In the genomic region with DNA sequence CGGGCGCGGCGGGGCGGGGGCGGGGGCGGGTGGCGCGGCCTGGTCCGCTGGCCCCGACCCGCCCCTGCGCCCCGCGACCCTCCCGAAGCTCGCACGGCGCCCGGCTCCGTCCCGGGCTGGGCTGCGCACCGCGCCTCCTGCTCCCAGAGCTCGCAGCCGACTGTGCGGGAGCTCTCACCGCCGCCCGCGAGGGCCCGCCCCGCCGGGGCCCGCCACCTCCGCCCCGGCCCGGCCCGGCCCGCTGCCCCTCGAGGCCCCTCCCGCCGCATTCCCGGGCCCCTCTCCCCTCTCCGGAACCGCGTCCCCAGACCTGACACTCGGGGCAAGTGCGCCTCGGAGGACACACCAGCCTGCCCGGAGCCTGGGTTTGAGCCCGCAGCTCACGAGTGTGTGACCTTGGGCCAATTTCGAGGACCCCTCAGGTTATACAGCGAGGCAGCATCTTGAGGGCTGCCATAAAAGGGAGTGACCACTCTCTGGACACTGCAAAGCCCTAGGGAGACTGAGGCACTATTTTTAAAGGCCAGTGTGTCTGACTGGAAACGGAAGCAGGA, we compare ENCODE assay signal across 10 cellular contexts. TPM values are rescaled to one million over a fixed set of nuclear protein-coding genes. Genes with fewer than 3 reads are reported as not detected.
DNase-seq lines count a peak whose midpoint lies in the region; ATAC-seq and TF ChIP-seq lines count a peak whose summit lies in the region.
"Had no signal": no experiment of that assay in that cellular context is flagged by ENCODE, and none has a peak within 500 bp of the region (broad histone marks: within the 10 kb centered on the region; RNA-seq: fewer than 3 reads in every experiment).

No MANE protein-coding gene starts in this region.

- ATAC-seq in CD8-positive, alpha-beta T cell: no peak
- peak; percentile 18 for ATAC-seq in effector memory CD8-positive, alpha-beta T cell (replicated peaks)
- ATAC-seq in HG02571 (IDR thresholded peaks at IDR 0.05; ENCODE audit: unreplicated experiment) (no peak), GM18519 (IDR thresholded peaks at IDR 0.05; ENCODE audit: low FRiP score, unreplicated experiment) (no peak), HG02938 (IDR thresholded peaks at IDR 0.05; ENCODE audit: unreplicated experiment) (no peak)

- H3K27ac ChIP-seq in CD8-positive, alpha-beta T cell (ENCODE audit: low read depth, low read length): no peak overlapping the region
- no peak overlapping the region for H3K27ac ChIP-seq in Karpas-422 (ENCODE audit: low read length)

- no peaks in the 10 kb centered on the region for H3K9me3 Mint-ChIP-seq in CD8-positive, alpha-beta T cell
- H3K9me3 Mint-ChIP-seq in effector memory CD8-positive, alpha-beta T cell: no peaks in the 10 kb centered on the region
- H3K9me3 Mint-ChIP-seq in osteocyte (ENCODE audit: unreplicated experiment): no peaks in the 10 kb centered on the region

- CTCF ChIA-PET in CD8-positive, alpha-beta T cell (lab: Charles Lee): interaction anchor here (0.6 to 19.4 kb wide), 21 partner anchors 9 to 206 kb away, joined by 3 to 318 read pairs (median 4); partner anchors contain the start of genes FDXR and RAB37

- H3K27me3 ChIP-seq in CD8-positive, alpha-beta T cell (ENCODE audit: insufficient read depth, low read length): peaks cover 16% of the 10 kb centered on the region
- no peaks in the 10 kb centered on the region for H3K27me3 ChIP-seq in Karpas-422 (ENCODE audit: low read length)

- DNase-seq in CD8-positive, alpha-beta T cell: no peak
- no peak for DNase-seq in Karpas-422
- DNase-seq in effector memory CD8-positive, alpha-beta T cell: no peak
- DNase-seq in osteocyte (ENCODE audit: extremely low spot score, unreplicated experiment): no peak
- DNase-seq in activated naive CD4-positive, alpha-beta T cell treated with Interleukin-2 at 50 U/mL for 16 hours: no peak
- DNase-seq: DMS153 had no signal

- H4K20me1 ChIP-seq in Karpas-422 (ENCODE audit: insufficient read depth, low read depth, low read length): no peaks in the 10 kb centered on the region

- no peak overlapping the region for H2AFZ ChIP-seq in Karpas-422 (ENCODE audit: low read length)

- intact Hi-C loops in CD8-positive, alpha-beta T cell (cut with DNase I, micrococcal nuclease): loop anchor here (1.0 to 10.0 kb wide), 5 partner anchors 70 to 483 kb away; partner anchors contain the start of gene CD300H (in 1 of the 2)

- peaks cover 20% of the 10 kb centered on the region for H3K4me1 Mint-ChIP-seq in CD8-positive, alpha-beta T cell (ENCODE audit: low read depth)
- peaks cover 12 to 19% of the 10 kb centered on the region in 2 donors for H3K4me1 Mint-ChIP-seq in effector memory CD8-positive, alpha-beta T cell (ENCODE audit: low read depth in 2 of 2)
- H3K4me1 Mint-ChIP-seq in osteocyte (ENCODE audit: unreplicated experiment): peaks cover 19% of the 10 kb centered on the region

- peaks cover 36% of the 10 kb centered on the region for H3K27me3 Mint-ChIP-seq in CD8-positive, alpha-beta T cell (ENCODE audit: low read depth)
- H3K27me3 Mint-ChIP-seq in effector memory CD8-positive, alpha-beta T cell: peaks cover 46 to 55% of the 10 kb centered on the region in 2 donors
- H3K27me3 Mint-ChIP-seq in osteocyte (ENCODE audit: unreplicated experiment): peaks cover 36% of the 10 kb centered on the region

- H3K79me2 ChIP-seq in Karpas-422 (ENCODE audit: low read length): no peaks in the 10 kb centered on the region

- H3K9me3 ChIP-seq in CD8-positive, alpha-beta T cell (ENCODE audit: low read length): no peaks in the 10 kb centered on the region
- H3K9me3 ChIP-seq in Karpas-422 (ENCODE audit: low read length): no peaks in the 10 kb centered on the region

- peaks cover 5% of the 10 kb centered on the region for H3K36me3 Mint-ChIP-seq in CD8-positive, alpha-beta T cell
- peaks cover 5% of the 10 kb centered on the region for H3K36me3 Mint-ChIP-seq in effector memory CD8-positive, alpha-beta T cell (ENCODE audit: insufficient read depth)
- peaks cover 3% of the 10 kb centered on the region for H3K36me3 Mint-ChIP-seq in osteocyte (ENCODE audit: unreplicated experiment)

- H3K4me1 ChIP-seq in CD8-positive, alpha-beta T cell (ENCODE audit: insufficient read depth, low read length): peaks cover 22% of the 10 kb centered on the region
- H3K4me1 ChIP-seq in Karpas-422 (ENCODE audit: low read length): peaks cover 8% of the 10 kb centered on the region

- peak overlapping the region; percentile 53 for H3K4me3 Mint-ChIP-seq in CD8-positive, alpha-beta T cell
- H3K4me3 Mint-ChIP-seq in effector memory CD8-positive, alpha-beta T cell: peak overlapping the region; percentile 53 to 73
- peak overlapping the region; percentile 22 for H3K4me3 Mint-ChIP-seq in osteocyte (ENCODE audit: unreplicated experiment)

- no peaks in the 10 kb centered on the region for H3K9me2 ChIP-seq in Karpas-422 (replicated peaks; ENCODE audit: insufficient read depth, low read length)

- H3K4me2 ChIP-seq in Karpas-422 (ENCODE audit: low read depth, low read length, poor library complexity, severe bottlenecking): no peak overlapping the region

- POLR2A ChIA-PET in CD8-positive, alpha-beta T cell (lab: Charles Lee): interaction anchor here (3.6 kb wide), 1 partner anchor 12 kb away, joined by 15 read pairs; the partner anchor contains the start of gene FDXR

- no peak overlapping the region for H3K27ac Mint-ChIP-seq in CD8-positive, alpha-beta T cell
- no peak overlapping the region for H3K27ac Mint-ChIP-seq in effector memory CD8-positive, alpha-beta T cell
- H3K27ac Mint-ChIP-seq in osteocyte (ENCODE audit: unreplicated experiment): no peak overlapping the region

- H3K9ac ChIP-seq in Karpas-422 (ENCODE audit: low read length): 0 out of 2 replicates have a peak overlapping the region, but pooled peaks have one; percentile 24

- TF ChIP-seq CTCF in CD8-positive, alpha-beta T cell (IDR thresholded peaks at IDR 0.05): no peak
- TF ChIP-seq CTCF in osteocyte (IDR thresholded peaks at IDR 0.05): no peak

- H3K4me3 ChIP-seq in CD8-positive, alpha-beta T cell (ENCODE audit: low read depth, low read length): no peak overlapping the region
- H3K4me3 ChIP-seq in Karpas-422 (ENCODE audit: low read length): no peak overlapping the region

- no peaks in the 10 kb centered on the region for H3K36me3 ChIP-seq in CD8-positive, alpha-beta T cell (ENCODE audit: insufficient read depth, low read length)
- no peaks in the 10 kb centered on the region for H3K36me3 ChIP-seq in Karpas-422 (ENCODE audit: insufficient read depth, low read length)

RNA-seq across cellular contexts. Expression of gene GRIN2C, which starts 1.9 kb away (rescaled TPM):
- total RNA-seq in CD8-positive, alpha-beta T cell: not detected
- not detected in 2 replicates for total RNA-seq in Karpas-422 (2014; rRNA removed; shearing (Covaris generic); ENCODE audit: low replicate concordance)
- total RNA-seq in osteocyte: 0.10 and 0.13 TPM in 2 replicates
- total RNA-seq: RPMI7951 had no signal

RNA-seq across cellular contexts. Expression of gene FDXR, which starts 11.2 kb away (rescaled TPM):
- total RNA-seq in CD8-positive, alpha-beta T cell: 1 to 10 TPM; 3.7 to 3.8 TPM
- 3.2 and 8.4 TPM in 2 replicates for total RNA-seq in Karpas-422 (2014; rRNA removed; shearing (Covaris generic); ENCODE audit: low replicate concordance)
- 9.1 and 11.2 TPM in 2 replicates for total RNA-seq in osteocyte

RNA-seq across cellular contexts. Expression of gene FADS6, which starts 31.8 kb away (rescaled TPM):
- not detected for total RNA-seq in CD8-positive, alpha-beta T cell
- total RNA-seq in Karpas-422 (2014; rRNA removed; shearing (Covaris generic); ENCODE audit: low replicate concordance): not detected in 2 replicates
- not detected in 2 replicates for total RNA-seq in osteocyte
- total RNA-seq: RPMI7951 had no signal
